In genomic region chr9:4569101-4569500, GRCh38 we compare ENCODE assay signal across 33 cellular contexts.
"Had no signal": no experiment of that assay in that cellular context is flagged by ENCODE, and none has a peak within 500 bp of the region (broad histone marks: within the 10 kb centered on the region; RNA-seq: fewer than 3 reads in every experiment).

No MANE protein-coding gene starts in this region.

- H3K27ac ChIP-seq: breast epithelium, SJCRH30 had no signal

- H3K4me2 ChIP-seq: SK-N-SH had no signal

- H3K4me3 ChIP-seq: breast epithelium, SJCRH30 had no signal

- H3K36me3 ChIP-seq: breast epithelium, SJCRH30 had no signal

- H3K9me3 Mint-ChIP-seq: activated T-helper 1 cell treated with anti-CD3 and anti-CD28 coated beads, Interleukin-12 subunit alpha, Interleukin-12 subunit beta, Interleukin-2, Interleukin-4 antibody, amounts not matched to agents 30 ng/mL and 10 ng/mL and 1 ng/mL, durations not matched to agents 14 hours and 24 hours and 36 hours; T-helper 1 cell treated with Interleukin-12 subunit alpha and Interleukin-12 subunit beta and Interleukin-4 antibody, amounts not matched to agents 30 μg/mL and 1 μg/mL, for 36 hours had no signal

- H3K27me3 ChIP-seq: breast epithelium, SJCRH30 had no signal

- H3K4me3 Mint-ChIP-seq: activated CD8-positive, alpha-beta memory T cell treated with anti-CD3 and anti-CD28 coated beads, Interleukin-2, amount 10 ng/mL, durations not matched to agents 7 days and 5 days; activated naive CD8-positive, alpha-beta T cell treated with anti-CD3 and anti-CD28 coated beads, Interleukin-2, amount 50 U/mL, for 24 hours; activated T-cell treated with anti-CD3 and anti-CD28 coated beads, Interleukin-2, amount 50 U/mL, for 24 hours; activated T-helper 1 cell treated with anti-CD3 and anti-CD28 coated beads, Interleukin-12 subunit alpha, Interleukin-12 subunit beta, Interleukin-2, Interleukin-4 antibody, amounts not matched to agents 30 ng/mL and 10 ng/mL and 1 ng/mL, durations not matched to agents 14 hours and 24 hours and 36 hours; IgD-negative memory B cell; T-helper 1 cell treated with Interleukin-12 subunit alpha and Interleukin-12 subunit beta and Interleukin-4 antibody, amounts not matched to agents 30 μg/mL and 1 μg/mL, for 36 hours; WTC11 had no signal

- ATAC-seq: activated CD8-positive, alpha-beta memory T cell treated with anti-CD3 and anti-CD28 coated beads, Interleukin-2, amount 10 ng/mL, durations not matched to agents 7 days and 5 days; activated naive CD4-positive, alpha-beta T cell treated with anti-CD3 and anti-CD28 coated beads, Interleukin-2, amount 50 U/mL, for 72 hours; activated naive CD8-positive, alpha-beta T cell treated with anti-CD3 and anti-CD28 coated beads, Interleukin-2, amount 50 U/mL, for 24 hours; Panc1; Right ventricle myocardium inferior; WTC11 had no signal

- H3K4me1 ChIP-seq: breast epithelium, SJCRH30 had no signal

- H3K27me3 Mint-ChIP-seq: activated CD8-positive, alpha-beta memory T cell treated with anti-CD3 and anti-CD28 coated beads, Interleukin-2, amount 10 ng/mL, durations not matched to agents 7 days and 5 days; activated naive CD8-positive, alpha-beta T cell treated with anti-CD3 and anti-CD28 coated beads, Interleukin-2, amount 50 U/mL, for 24 hours; activated T-cell treated with anti-CD3 and anti-CD28 coated beads, Interleukin-2, amount 50 U/mL, for 24 hours had no signal

- DNase-seq: activated CD4-positive, alpha-beta T cell treated with anti-CD3 and anti-CD28 coated beads for 48 hours; activated CD4-positive, alpha-beta T cell treated with anti-CD3 and anti-CD28 coated beads, Interleukin-2, amount 50 U/mL, for 48 hours; activated CD4-positive, CD25-positive, alpha-beta regulatory T cell treated with anti-CD3 and anti-CD28 coated beads, Interleukin-2, amount 50 U/mL, for 72 hours; activated CD8-positive, alpha-beta memory T cell treated with anti-CD3 and anti-CD28 coated beads, Interleukin-2, amount 10 ng/mL, durations not matched to agents 7 days and 5 days; activated effector memory CD4-positive, alpha-beta T cell treated with Interleukin-2 at 50 U/mL for 16 hours; activated naive CD4-positive, alpha-beta T cell treated with Interleukin-2 at 50 U/mL for 16 hours; activated naive CD8-positive, alpha-beta T cell treated with anti-CD3 and anti-CD28 coated beads, Interleukin-2, amount 50 U/mL, for 24 hours; activated T-cell treated with anti-CD3 and anti-CD28 coated beads, Interleukin-2, amount 50 U/mL, for 24 hours; caudate nucleus; KG1; NCI-H1092 treated with DMSO at 0.1 percent for 48 hours; NCI-H1417 treated with DMSO at 0.1 percent for 48 hours; NCI-H1694; NCI-H2029; NCI-H2107; NCI-H345; NCI-H510A; NCI-H526 treated with DMSO at 0.1 percent for 48 hours; NK-92 treated with Interleukin-12 subunit alpha and Interleukin-12 subunit beta, amount 100 ng/mL, for 24 hours; OCI-M1; RPMI8226; SJCRH30; SK-N-SH; SW 1271; T-helper 9 cell had no signal

- H3K36me3 Mint-ChIP-seq: activated CD8-positive, alpha-beta memory T cell treated with anti-CD3 and anti-CD28 coated beads, Interleukin-2, amount 10 ng/mL, durations not matched to agents 7 days and 5 days had no signal

- H3K9me3 ChIP-seq: breast epithelium, SJCRH30, SK-N-SH had no signal

- H3K27ac Mint-ChIP-seq: activated CD8-positive, alpha-beta memory T cell treated with anti-CD3 and anti-CD28 coated beads, Interleukin-2, amount 10 ng/mL, durations not matched to agents 7 days and 5 days; activated naive CD4-positive, alpha-beta T cell treated with anti-CD3 and anti-CD28 coated beads, Interleukin-2, amount 50 U/mL, for 72 hours; activated naive CD8-positive, alpha-beta T cell treated with anti-CD3 and anti-CD28 coated beads, Interleukin-2, amount 50 U/mL, for 24 hours; activated T-cell treated with anti-CD3 and anti-CD28 coated beads, Interleukin-2, amount 50 U/mL, for 24 hours; activated T-helper 1 cell treated with anti-CD3 and anti-CD28 coated beads, Interleukin-12 subunit alpha, Interleukin-12 subunit beta, Interleukin-2, Interleukin-4 antibody, amounts not matched to agents 30 ng/mL and 10 ng/mL and 1 ng/mL, durations not matched to agents 14 hours and 24 hours and 36 hours; T-helper 1 cell treated with Interleukin-12 subunit alpha and Interleukin-12 subunit beta and Interleukin-4 antibody, amounts not matched to agents 30 μg/mL and 1 μg/mL, for 36 hours; WTC11 had no signal

- H3K9ac ChIP-seq: SK-N-SH had no signal

- H3K4me1 Mint-ChIP-seq: IgD-negative memory B cell had no signal
